Comparison of ENCODE assay signal across 34 cellular contexts in genomic region chr3:307182-307581, GRCh38.
"Had no signal": no experiment of that assay in that cellular context is flagged by ENCODE, and none has a peak within 500 bp of the region (broad histone marks: within the 10 kb centered on the region; RNA-seq: fewer than 3 reads in every experiment).

No MANE protein-coding gene starts in this region.

- H3K27ac ChIP-seq: KMS-11 had no signal

- H3K4me2 ChIP-seq: KMS-11 had no signal

- H3K27me3 ChIP-seq: MG63 had no signal

- H3K4me3 ChIP-seq: MG63 had no signal

- H3K9me3 ChIP-seq: MG63 had no signal

- H3K9ac ChIP-seq: KMS-11 had no signal

- DNase-seq: Karpas-422, Kasumi-1, MG63, MM.1S, MV-4-11, NCI-H1048, NCI-H1092, NCI-H1092 treated with DMSO at 0.1 percent for 48 hours, NCI-H1105, NCI-H1105 treated with DMSO at 0.1 percent for 48 hours, NCI-H1417 treated with DMSO at 0.1 percent for 48 hours, NCI-H1436, NCI-H1436 treated with DMSO at 0.1 percent for 48 hours, NCI-H146, NCI-H1694, NCI-H1694 treated with DMSO at 0.1 percent for 48 hours, NCI-H187, NCI-H187 treated with DMSO at 0.1 percent for 48 hours, NCI-H2029, NCI-H2029 treated with DMSO at 0.1 percent for 48 hours, NCI-H2081, NCI-H2081 treated with DMSO at 0.1 percent for 48 hours, NCI-H2107, NCI-H2171, NCI-H2171 treated with DMSO at 0.1 percent for 48 hours, NCI-H2227 treated with DMSO at 0.1 percent for 48 hours, NCI-H226, NCI-H345, NCI-H446, NCI-H446 treated with DMSO at 0.1 percent for 48 hours, NCI-H510A, NCI-H510A treated with DMSO at 0.1 percent for 48 hours, NCI-H524 had no signal

- H3K36me3 ChIP-seq: MG63 had no signal
